In genomic region chr2:175309799-175310198, GRCh38 we compare ENCODE assay signal across 8 cellular contexts.
DNase-seq lines count a peak whose midpoint lies in the region; ATAC-seq and TF ChIP-seq lines count a peak whose summit lies in the region.

No MANE protein-coding gene starts in this region.

- no peak overlapping the region for H3K27ac Mint-ChIP-seq in HFFc6
- H3K27ac Mint-ChIP-seq in endodermal cell, result no peak overlapping the region

- H3K4me1 Mint-ChIP-seq in HFFc6 (ENCODE audit: low read depth) (peaks cover 6% of the 10 kb centered on the region), endodermal cell (peaks cover 18% of the 10 kb centered on the region)

- H3K9ac ChIP-seq in endodermal cell (ENCODE audit: extremely low read depth, low read length, poor library complexity, severe bottlenecking) (no peak overlapping the region), smooth muscle cell (ENCODE audit: low read depth) (no peak overlapping the region)

- H3K36me3 Mint-ChIP-seq in HFFc6 (ENCODE audit: low read depth), result no peaks in the 10 kb centered on the region
- no peaks in the 10 kb centered on the region for H3K36me3 Mint-ChIP-seq in endodermal cell (ENCODE audit: low read depth)

- H3K4me3 Mint-ChIP-seq in HFFc6 (no peak overlapping the region), endodermal cell (no peak overlapping the region)

- H3K36me3 ChIP-seq in endodermal cell (ENCODE audit: control insufficient read depth, insufficient read depth, low read length), result no peaks in the 10 kb centered on the region
- H3K36me3 ChIP-seq in smooth muscle cell (ENCODE audit: low read depth), result no peaks in the 10 kb centered on the region

- H3K79me2 ChIP-seq in smooth muscle cell (ENCODE audit: low read depth), result no peaks in the 10 kb centered on the region

- 44 to 63% methylated on average over 2 to 3 of the region's 3 CpGs for WGBS in endodermal cell (ENCODE audit: insufficient coverage in 1 of 2, insufficient read length in 1 of 2), 2 experiments
- 31% methylated on average over 3 of the region's 3 CpGs for WGBS in smooth muscle cell (ENCODE audit: low lambda C conversion rate)

- peaks cover 6% of the 10 kb centered on the region for H3K27me3 Mint-ChIP-seq in HFFc6 (ENCODE audit: insufficient read depth)
- H3K27me3 Mint-ChIP-seq in endodermal cell (ENCODE audit: insufficient read depth), result peaks cover 14% of the 10 kb centered on the region

- H3K27ac ChIP-seq in endodermal cell (ENCODE audit: low read depth, low read length), result no peak overlapping the region
- no peak overlapping the region for H3K27ac ChIP-seq in smooth muscle cell (ENCODE audit: low read depth)

- no peak overlapping the region for H3K4me2 ChIP-seq in smooth muscle cell

- H3K4me3 ChIP-seq in endodermal cell (ENCODE audit: low read length) (no peak overlapping the region), smooth muscle cell (no peak overlapping the region)

- no peaks in the 10 kb centered on the region for H4K20me1 ChIP-seq in smooth muscle cell (ENCODE audit: low read depth)

- H3K27me3 ChIP-seq in endodermal cell (ENCODE audit: control insufficient read depth, insufficient read depth, low read length, poor library complexity, severe bottlenecking) (no peaks in the 10 kb centered on the region), smooth muscle cell (ENCODE audit: low read depth) (peaks cover 42% of the 10 kb centered on the region)

- H3F3A ChIP-seq in smooth muscle cell (ENCODE audit: low read depth), result no peaks in the 10 kb centered on the region

- no peak for ATAC-seq in HG03432 (IDR thresholded peaks at IDR 0.05; ENCODE audit: unreplicated experiment)

- H3K4me1 ChIP-seq in endodermal cell (ENCODE audit: control insufficient read depth, insufficient read depth, low read length) (no peaks in the 10 kb centered on the region), smooth muscle cell (ENCODE audit: low read depth) (no peaks in the 10 kb centered on the region)

- H2AFZ ChIP-seq in smooth muscle cell (ENCODE audit: low read depth), result no peak overlapping the region

- TF ChIP-seq CTCF in HFFc6 (IDR thresholded peaks at IDR 0.05) (peak; percentile 73), endodermal cell (conservative IDR thresholded peaks at IDR 0.05) (peak; percentile 74), smooth muscle cell (IDR thresholded peaks at IDR 0.05; ENCODE audit: borderline replicate concordance, insufficient read depth, poor library complexity, severe bottlenecking) (peak; percentile 41)

- H3K9me3 Mint-ChIP-seq in HFFc6 (no peaks in the 10 kb centered on the region), endodermal cell (no peaks in the 10 kb centered on the region)

- no peaks in the 10 kb centered on the region for H3K9me3 ChIP-seq in endodermal cell (ENCODE audit: control insufficient read depth, low read length)
- no peaks in the 10 kb centered on the region for H3K9me3 ChIP-seq in smooth muscle cell (replicated peaks; ENCODE audit: low read depth)

- peak; percentile 59 for DNase-seq in DMS79 treated with DMSO at 0.1 percent for 48 hours (lab: John Stamatoyannopoulos, UW)
- peak; percentile 15 for DNase-seq in HFFc6
- DNase-seq in NCI-H526 (lab: John Stamatoyannopoulos, UW), result peak; percentile 41 to 79
- DNase-seq in endodermal cell, result peak; percentile 80
- DNase-seq in smooth muscle cell (lab: John Stamatoyannopoulos, UW; ENCODE audit: unreplicated experiment), result no peak
- DNase-seq in activated gamma-delta T cell (lab: John Stamatoyannopoulos, UW), result no peak
- no peak for DNase-seq in activated naive CD4-positive, alpha-beta T cell treated with anti-CD3 and anti-CD28 coated beads, Interleukin-2, amount 50 U/mL, for 16 hours

Comparison
In these comparisons a context has a peak if more than half of its experiments do, and no peak if none do; other contexts are left out.
1. DNase-seq: peak in DMS79 treated with DMSO at 0.1 percent for 48 hours (single experiment), HFFc6 (single experiment), NCI-H526 (2 of 2) and endodermal cell (single experiment); none in smooth muscle cell (single experiment), activated gamma-delta T cell (single experiment) and activated naive CD4-positive, alpha-beta T cell treated with anti-CD3 and anti-CD28 coated beads, Interleukin-2, amount 50 U/mL, for 16 hours (single experiment).
2. Peak in every context shown above with its lines, with median percentiles within 50 percentile points of each other: CTCF ChIP-seq.